ENCODE assay signal across 23 cellular contexts in genomic region chr14:85789506-85789905, GRCh38.
"Had no signal": no experiment of that assay in that cellular context is flagged by ENCODE, and none has a peak within 500 bp of the region (broad histone marks: within the 10 kb centered on the region; RNA-seq: fewer than 3 reads in every experiment).

No MANE protein-coding gene starts in this region.

- H3K27me3 ChIP-seq: esophagus muscularis mucosa, right lobe of liver, testis, tibial nerve, upper lobe of right lung, vagina had no signal

- H3K9me3 ChIP-seq: esophagus muscularis mucosa, left ventricle myocardium inferior, lower lobe of right lung, prostate gland, right lobe of liver, testis, tibial nerve, upper lobe of right lung, vagina had no signal

- H3K27ac Mint-ChIP-seq: dendritic cell treated with granulocyte-macrophage colony-stimulating factor and Interleukin-4, amounts not matched to agents 40 ng/mL and 50 ng/mL, for 4 days; effector memory CD8-positive, alpha-beta T cell; memory B cell; mesothelial cell of epicardium; nephron progenitor cell; stimulated activated effector memory CD8-positive, alpha-beta T cell treated with anti-CD3 and anti-CD28 coated beads, Interleukin-12 subunit alpha, Interleukin-12 subunit beta, amount 100 ng/mL, for 72 hours; stimulated activated naive CD8-positive, alpha-beta T cell treated with anti-CD3 and anti-CD28 coated beads, Interleukin-15, Interleukin-2, amounts not matched to agents 100 ng/mL and 50 ng/mL, for 24 hours had no signal

- H3K4me1 Mint-ChIP-seq: memory B cell; mesothelial cell of epicardium; stimulated activated effector memory CD8-positive, alpha-beta T cell treated with anti-CD3 and anti-CD28 coated beads, Interleukin-12 subunit alpha, Interleukin-12 subunit beta, amount 100 ng/mL, for 72 hours had no signal

- H3K4me1 ChIP-seq: esophagus muscularis mucosa, left ventricle myocardium inferior, lower lobe of right lung, parathyroid adenoma, prostate gland, right lobe of liver, testis, tibial nerve, upper lobe of right lung, vagina had no signal

- H3K4me3 Mint-ChIP-seq: dendritic cell treated with granulocyte-macrophage colony-stimulating factor and Interleukin-4, amounts not matched to agents 40 ng/mL and 50 ng/mL, for 4 days; effector memory CD8-positive, alpha-beta T cell; memory B cell; mesothelial cell of epicardium; nephron progenitor cell; stimulated activated effector memory CD8-positive, alpha-beta T cell treated with anti-CD3 and anti-CD28 coated beads, Interleukin-12 subunit alpha, Interleukin-12 subunit beta, amount 100 ng/mL, for 72 hours; stimulated activated naive CD8-positive, alpha-beta T cell treated with anti-CD3 and anti-CD28 coated beads, Interleukin-15, Interleukin-2, amounts not matched to agents 100 ng/mL and 50 ng/mL, for 24 hours had no signal

- H3K36me3 ChIP-seq: esophagus muscularis mucosa, left ventricle myocardium inferior, lower lobe of right lung, prostate gland, right lobe of liver, tibial nerve, upper lobe of right lung, vagina had no signal

- H3K79me2 ChIP-seq: parathyroid adenoma had no signal

- ATAC-seq: effector memory CD8-positive, alpha-beta T cell; left cardiac atrium; lower lobe of right lung; right lobe of liver; stimulated activated effector memory CD8-positive, alpha-beta T cell treated with anti-CD3 and anti-CD28 coated beads, Interleukin-12 subunit alpha, Interleukin-12 subunit beta, amount 100 ng/mL, for 72 hours; upper lobe of right lung had no signal

- DNase-seq: effector memory CD8-positive, alpha-beta T cell; foreskin fibroblast; kidney; left cardiac atrium; left ventricle myocardium inferior; lower lobe of right lung; nephron progenitor cell; right lobe of liver; stimulated activated CD4-positive, alpha-beta T cell treated with anti-CD3 and anti-CD28 coated beads, Interleukin-4, amount 100 ng/mL, for 1 hour; stimulated activated CD8-positive, alpha-beta memory T cell treated with anti-CD3 and anti-CD28 coated beads, Interleukin-4, amount 100 ng/mL, for 48 hours; testis; upper lobe of right lung had no signal

- H3K27ac ChIP-seq: epithelial cell of prostate, esophagus muscularis mucosa, left ventricle myocardium inferior, lower lobe of right lung, parathyroid adenoma, prostate gland, right lobe of liver, testis, tibial nerve, upper lobe of right lung, vagina had no signal

- H3K27me3 Mint-ChIP-seq: dendritic cell treated with granulocyte-macrophage colony-stimulating factor and Interleukin-4, amounts not matched to agents 40 ng/mL and 50 ng/mL, for 4 days; effector memory CD8-positive, alpha-beta T cell; memory B cell; stimulated activated naive CD8-positive, alpha-beta T cell treated with anti-CD3 and anti-CD28 coated beads, Interleukin-15, Interleukin-2, amounts not matched to agents 100 ng/mL and 50 ng/mL, for 24 hours had no signal

- H3K4me3 ChIP-seq: esophagus muscularis mucosa, left ventricle myocardium inferior, lower lobe of right lung, prostate gland, right lobe of liver, testis, tibial nerve, upper lobe of right lung, vagina had no signal

- H3K9me3 Mint-ChIP-seq: dendritic cell treated with granulocyte-macrophage colony-stimulating factor and Interleukin-4, amounts not matched to agents 40 ng/mL and 50 ng/mL, for 4 days; effector memory CD8-positive, alpha-beta T cell; memory B cell; mesothelial cell of epicardium; nephron progenitor cell; stimulated activated naive CD8-positive, alpha-beta T cell treated with anti-CD3 and anti-CD28 coated beads, Interleukin-15, Interleukin-2, amounts not matched to agents 100 ng/mL and 50 ng/mL, for 24 hours had no signal

- H2AFZ ChIP-seq: parathyroid adenoma had no signal

- H3K9ac ChIP-seq: parathyroid adenoma had no signal

- H3K36me3 Mint-ChIP-seq: memory B cell; mesothelial cell of epicardium; stimulated activated effector memory CD8-positive, alpha-beta T cell treated with anti-CD3 and anti-CD28 coated beads, Interleukin-12 subunit alpha, Interleukin-12 subunit beta, amount 100 ng/mL, for 72 hours had no signal
